ENCODE assay signal across 1 cellular context in genomic region chr1:5427026-5427613, GRCh38.
TF ChIP-seq lines count a peak whose summit lies in the region.

No MANE protein-coding gene starts in this region.

TF ChIP-seq in neural cell, 6 proteins besides CTCF, POLR2A, EP300 and RAD21 (continued from another document):
- TF ChIP-seq REST (IDR thresholded peaks at IDR 0.05; ENCODE audit: borderline replicate concordance) (no peak), MXI1 (conservative IDR thresholded peaks at IDR 0.05; ENCODE audit: poor library complexity, severe bottlenecking) (no peak), EZH2 (IDR thresholded peaks at IDR 0.05; ENCODE audit: borderline replicate concordance, insufficient read depth, low read length, poor library complexity, severe bottlenecking) (no peak), TAF1 (IDR thresholded peaks at IDR 0.05; ENCODE audit: low read depth) (no peak)
